ENCODE assay signal across 10 cellular contexts in genomic region chr17:69761767-69762321, GRCh38.
DNase-seq lines count a peak whose midpoint lies in the region; ATAC-seq and TF ChIP-seq lines count a peak whose summit lies in the region.
"Had no signal": no experiment of that assay in that cellular context is flagged by ENCODE, and none has a peak within 500 bp of the region (broad histone marks: within the 10 kb centered on the region; RNA-seq: fewer than 3 reads in every experiment).

No MANE protein-coding gene starts in this region.

- H3K27me3 ChIP-seq in NT2/D1 (ENCODE audit: insufficient read depth, insufficient read length), result no peaks in the 10 kb centered on the region

- H3K4me1 ChIP-seq in NT2/D1 (ENCODE audit: insufficient read depth, insufficient read length), result no peaks in the 10 kb centered on the region

- H3K9me3 ChIP-seq in NT2/D1 (ENCODE audit: insufficient read depth, low read length), result no peaks in the 10 kb centered on the region

- DNase-seq in DMS53 (lab: John Stamatoyannopoulos, UW) (peak; percentile 62), NT2/D1 (ENCODE audit: low read depth, low spot score) (peak; percentile 8), epithelial cell of proximal tubule (ENCODE audit: low read depth) (peak; percentile 97), non-pigmented ciliary epithelial cell (ENCODE audit: low read depth) (peak; percentile 88), cortex of kidney (lab: John Stamatoyannopoulos, UW) (no peak)
- no peak for DNase-seq in effector CD8-positive, alpha-beta T cell (lab: John Stamatoyannopoulos, UW)
- DNase-seq: DMS 273 treated with DMSO at 0.1 percent for 48 hours; stimulated activated CD4-positive, alpha-beta T cell treated with anti-CD3 and anti-CD28 coated beads, Interleukin-1b, Interleukin-23, amount 100 ng/mL, for 48 hours had no signal

- no peak overlapping the region for H3K9ac ChIP-seq in NT2/D1 (ENCODE audit: insufficient read length, low read depth)

- H3K4me3 ChIP-seq in NT2/D1 (ENCODE audit: insufficient read length, low read depth), result no peak overlapping the region
- no peak overlapping the region for H3K4me3 ChIP-seq in epithelial cell of proximal tubule (ENCODE audit: low read depth, low read length)

- TF ChIP-seq CTCF in epithelial cell of proximal tubule (conservative IDR thresholded peaks at IDR 0.05; ENCODE audit: low read depth, low read length), result no peak

- H3K36me3 ChIP-seq in NT2/D1 (ENCODE audit: insufficient read depth, insufficient read length, low read length), result no peaks in the 10 kb centered on the region

- ATAC-seq in GM18909 (IDR thresholded peaks at IDR 0.05; ENCODE audit: poor library complexity, unreplicated experiment), result no peak
- no peak for ATAC-seq in HG02884 (IDR thresholded peaks at IDR 0.05; ENCODE audit: unreplicated experiment)

Comparison
In these comparisons a context has a peak if more than half of its experiments do, and no peak if none do; other contexts are left out.
1. DNase-seq: peak in DMS53 (single experiment), NT2/D1 (single experiment), epithelial cell of proximal tubule (single experiment) and non-pigmented ciliary epithelial cell (single experiment); none in effector CD8-positive, alpha-beta T cell (single experiment) and cortex of kidney (single experiment).